Comparison of ENCODE assay signal across 1 cellular context in the genomic region with DNA sequence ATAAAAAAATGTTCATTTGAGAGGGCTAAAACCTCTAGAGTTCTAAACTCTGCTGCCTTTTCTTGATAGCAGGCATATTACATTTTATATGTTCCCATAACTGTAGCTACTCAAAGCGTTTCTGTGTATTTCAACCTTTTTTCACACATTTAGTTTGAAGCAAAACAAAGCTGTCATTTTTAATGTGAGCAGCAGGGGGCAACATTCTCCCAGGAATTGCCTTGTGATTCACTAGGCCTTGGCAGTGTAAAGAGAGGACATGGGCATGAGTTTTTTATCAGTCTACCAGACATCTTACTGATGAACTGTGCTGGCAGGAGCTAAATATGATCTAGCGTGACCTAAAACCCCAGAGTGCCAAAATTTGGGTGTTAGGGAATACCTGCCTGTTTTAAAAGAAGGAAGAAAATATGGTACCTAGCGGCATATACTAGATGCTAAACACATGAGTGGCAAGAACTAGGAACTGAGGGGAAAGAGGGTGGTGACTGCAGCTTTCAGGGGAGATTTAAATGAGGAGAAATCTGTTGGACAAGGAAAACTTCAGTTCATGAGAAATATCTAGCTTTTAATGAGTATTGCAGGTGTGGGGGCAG.
TF ChIP-seq lines count a peak whose summit lies in the region.

No MANE protein-coding gene starts in this region.

TF ChIP-seq in liver, 16 proteins besides CTCF, POLR2A, EP300 and RAD21 (continued from another document):
- TF ChIP-seq JUND (IDR thresholded peaks at IDR 0.05) (no peak), RXRA (IDR thresholded peaks at IDR 0.05) (no peak), ZBTB33 (IDR thresholded peaks at IDR 0.05) (no peak), MAX (IDR thresholded peaks at IDR 0.05) (no peak), HNF4A (conservative IDR thresholded peaks at IDR 0.05) (no peak)
